Comparison of ENCODE assay signal across 8 cellular contexts in the genomic region with DNA sequence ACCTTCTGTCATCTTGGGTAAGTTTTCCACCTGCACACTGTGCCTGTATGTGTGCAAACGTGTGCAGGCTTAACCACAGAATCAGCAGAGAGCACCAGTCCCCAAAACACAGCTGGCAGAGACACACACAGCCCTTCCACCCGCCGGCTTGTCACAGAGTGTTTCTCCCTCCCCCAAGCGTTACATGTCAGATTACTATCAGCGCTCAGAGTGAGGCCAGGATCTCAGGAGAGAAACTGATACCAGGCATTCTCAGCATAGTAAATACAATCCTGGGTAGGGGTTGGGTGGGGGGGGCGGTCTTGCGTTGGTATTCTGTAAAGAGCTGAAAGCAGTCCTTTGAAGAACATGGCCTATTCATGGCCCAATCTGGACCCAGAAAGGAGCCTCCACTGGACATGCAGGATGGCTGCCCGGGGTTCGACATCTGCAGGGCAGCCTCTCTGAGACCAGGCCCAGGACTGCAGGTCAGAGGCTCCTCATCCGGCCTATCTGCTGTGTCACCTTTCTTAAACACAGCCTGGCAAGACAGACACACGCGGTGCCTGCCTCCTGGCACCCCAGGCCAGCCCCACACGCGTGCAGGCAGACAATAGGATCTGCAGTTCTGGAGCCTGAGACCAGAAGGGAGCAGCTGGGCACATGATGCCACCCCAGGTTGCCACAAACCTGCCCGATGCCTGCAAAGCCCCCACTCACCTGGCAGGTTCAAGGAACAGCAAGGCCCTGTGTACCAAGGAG. TPM values are rescaled to one million over a fixed set of nuclear protein-coding genes. Genes with fewer than 3 reads are reported as not detected.
DNase-seq lines count a peak whose midpoint lies in the region; ATAC-seq, FAIRE-seq and TF ChIP-seq lines count a peak whose summit lies in the region.

No MANE protein-coding gene starts in this region.

- dilution Hi-C loops in keratinocyte (cut with MboI; ENCODE audit: extremely low pct_ligation_motif_present, low sequenced_read_pairs), result no loop called here

- no peaks in the 10 kb centered on the region for H3K9me1 ChIP-seq in keratinocyte (ENCODE audit: control insufficient read depth, extremely low read depth, insufficient read depth, low read length)

- H3K79me2 ChIP-seq in keratinocyte (ENCODE audit: control insufficient read depth, insufficient read depth, low read length), result peaks cover 19% of the 10 kb centered on the region

- peak overlapping the region in 2 of 3 experiments; percentile 20 to 79 for H3K4me3 ChIP-seq in keratinocyte (ENCODE audit: control insufficient read depth in 2 of 3, extremely low read depth in 1 of 3, insufficient read depth in 2 of 3, low read depth in 1 of 3, low read length in 3 of 3)

- DNase-seq in NCI-H2171 treated with DMSO at 0.1 percent for 48 hours (lab: John Stamatoyannopoulos, UW) (peak; percentile 61), NCI-H2171 (lab: John Stamatoyannopoulos, UW) (no peak), keratinocyte (ENCODE audit: low read depth, low spot score) (no peak), substantia nigra (lab: John Stamatoyannopoulos, UW) (peak in 8 of 49 donors; percentile 35 to 62 (median 44)), NCI-H1436 treated with DMSO at 0.1 percent for 48 hours (lab: John Stamatoyannopoulos, UW) (no peak)
- no peak for DNase-seq in activated naive CD8-positive, alpha-beta T cell treated with anti-CD3 and anti-CD28 coated beads, Interleukin-2, amount 50 U/mL, for 24 hours

- no peak overlapping the region for H3K27ac Mint-ChIP-seq in activated naive CD8-positive, alpha-beta T cell treated with anti-CD3 and anti-CD28 coated beads, Interleukin-2, amount 50 U/mL, for 24 hours

- H2AFZ ChIP-seq in keratinocyte (ENCODE audit: control insufficient read depth, low read length), result no peak overlapping the region

- no peaks in the 10 kb centered on the region for H3K36me3 Mint-ChIP-seq in activated naive CD8-positive, alpha-beta T cell treated with anti-CD3 and anti-CD28 coated beads, Interleukin-2, amount 50 U/mL, for 24 hours (ENCODE audit: low read depth)

- peak overlapping the region; percentile 87 for H3K4me2 ChIP-seq in keratinocyte (ENCODE audit: control insufficient read depth, extremely low read depth, insufficient read depth, low read depth, low read length)

- peaks cover 23% of the 10 kb centered on the region for H3K4me1 ChIP-seq in keratinocyte (ENCODE audit: control insufficient read depth, extremely low read depth, insufficient read depth, low read length)

- peaks cover 15% of the 10 kb centered on the region for H3K4me1 Mint-ChIP-seq in activated naive CD8-positive, alpha-beta T cell treated with anti-CD3 and anti-CD28 coated beads, Interleukin-2, amount 50 U/mL, for 24 hours

- peaks cover 31% of the 10 kb centered on the region for H3K27me3 Mint-ChIP-seq in activated naive CD8-positive, alpha-beta T cell treated with anti-CD3 and anti-CD28 coated beads, Interleukin-2, amount 50 U/mL, for 24 hours

- H3K9me3 Mint-ChIP-seq in activated naive CD8-positive, alpha-beta T cell treated with anti-CD3 and anti-CD28 coated beads, Interleukin-2, amount 50 U/mL, for 24 hours, result no peaks in the 10 kb centered on the region

- no peaks in the 10 kb centered on the region for H3K36me3 ChIP-seq in keratinocyte (ENCODE audit: control insufficient read depth in 2 of 2, extremely low read depth in 1 of 2, insufficient read depth in 2 of 2, low read length in 2 of 2)

- H3K27ac ChIP-seq in keratinocyte (ENCODE audit: control insufficient read depth, insufficient read depth, low read length) (no peak overlapping the region), substantia nigra (ENCODE audit: low read depth, low read length, poor library complexity, severe bottlenecking) (peak overlapping the region; percentile 91)

- FAIRE-seq in keratinocyte (lab: Jason Lieb, UNC), result no peak

- H3K4me3 Mint-ChIP-seq in activated naive CD8-positive, alpha-beta T cell treated with anti-CD3 and anti-CD28 coated beads, Interleukin-2, amount 50 U/mL, for 24 hours, result peak overlapping the region; percentile 75

- H3K9ac ChIP-seq in keratinocyte (ENCODE audit: control insufficient read depth, extremely low read depth, insufficient read depth, low read length), result peak overlapping the region; percentile 22

- no peak for ATAC-seq in activated naive CD8-positive, alpha-beta T cell treated with anti-CD3 and anti-CD28 coated beads, Interleukin-2, amount 50 U/mL, for 24 hours
- no peak for ATAC-seq in GM21576 (IDR thresholded peaks at IDR 0.05; ENCODE audit: unreplicated experiment)
- ATAC-seq in HG03025 (IDR thresholded peaks at IDR 0.05; ENCODE audit: low FRiP score, unreplicated experiment), result no peak

- H4K20me1 ChIP-seq in keratinocyte (ENCODE audit: control insufficient read depth, extremely low read depth, insufficient read depth, low read length), result peaks cover 14% of the 10 kb centered on the region

- H3K9me3 ChIP-seq in keratinocyte (ENCODE audit: control insufficient read depth, low read depth, low read length), result no peaks in the 10 kb centered on the region

- peaks cover 28% of the 10 kb centered on the region for H3K27me3 ChIP-seq in keratinocyte (ENCODE audit: control insufficient read depth, extremely low read depth, insufficient read depth, low read length)

- TF ChIP-seq CTCF in keratinocyte (optimal IDR thresholded peaks at IDR 0.05 in 1 of 3, IDR thresholded peaks at IDR 0.05 in 1 of 3, conservative IDR thresholded peaks at IDR 0.05 in 1 of 3; ENCODE audit: extremely low read depth in 1 of 3, insufficient read depth in 2 of 3, low read length in 3 of 3), result no peak

RNA-seq across cellular contexts. Expression of a gene that starts 1.7 kb away (rescaled TPM):
- 3.0 to 4.7 TPM (median 4.4 TPM) in 3 replicates for polyA plus RNA-seq in keratinocyte
- 4.9 TPM for polyA plus RNA-seq in keratinocyte (2011; ENCODE audit: low read depth)
- polyA plus RNA-seq in keratinocyte (2011; cell fraction: cytosol; rRNA removed), result 1.6 and 3.6 TPM in 2 replicates
- 10.1 and 15.1 TPM in 2 replicates for polyA plus RNA-seq in keratinocyte (2011; cell fraction: nucleus; rRNA removed)
- polyA plus RNA-seq in keratinocyte (2012; ENCODE audit: low replicate concordance), result 2.5 and 8.5 TPM in 2 replicates
- polyA minus RNA-seq in keratinocyte, result 7.4 to 11.6 TPM (median 8.4 TPM) in 3 replicates
- polyA minus RNA-seq in keratinocyte (2011; cell fraction: cytosol; rRNA and poly(A)+ RNA removed), result 8.8 TPM
- polyA minus RNA-seq in keratinocyte (2011; cell fraction: nucleus; rRNA and poly(A)+ RNA removed), result 9.3 and 12.6 TPM in 2 replicates

RNA-seq across cellular contexts. Expression of a gene that starts 55.2 kb away (rescaled TPM):
- not detected in 3 replicates for polyA plus RNA-seq in keratinocyte
- polyA plus RNA-seq in keratinocyte (2011; ENCODE audit: low read depth), result not detected
- not detected in 2 replicates for polyA plus RNA-seq in keratinocyte (2011; cell fraction: cytosol; rRNA removed)
- polyA plus RNA-seq in keratinocyte (2011; cell fraction: nucleus; rRNA removed), result not detected in 2 replicates
- not detected in 2 replicates for polyA plus RNA-seq in keratinocyte (2012; ENCODE audit: low replicate concordance)
- polyA minus RNA-seq in keratinocyte, result not detected in 3 replicates
- not detected for polyA minus RNA-seq in keratinocyte (2011; cell fraction: cytosol; rRNA and poly(A)+ RNA removed)
- not detected in 2 replicates for polyA minus RNA-seq in keratinocyte (2011; cell fraction: nucleus; rRNA and poly(A)+ RNA removed)
